Comparison of ENCODE assay signal across 16 cellular contexts in genomic region chr4:52843958-52844357, GRCh38. TPM values are rescaled to one million over a fixed set of nuclear protein-coding genes. Genes with fewer than 3 reads are reported as not detected.
DNase-seq lines count a peak whose midpoint lies in the region; ATAC-seq, FAIRE-seq and TF ChIP-seq lines count a peak whose summit lies in the region.
"Had no signal": no experiment of that assay in that cellular context is flagged by ENCODE, and none has a peak within 500 bp of the region (broad histone marks: within the 10 kb centered on the region; RNA-seq: fewer than 3 reads in every experiment).

No MANE protein-coding gene starts in this region.

- H3K4me1 ChIP-seq in left ventricle myocardium inferior, result peaks cover 59% of the 10 kb centered on the region
- no peaks in the 10 kb centered on the region for H3K4me1 ChIP-seq in CD8-positive, alpha-beta memory T cell (ENCODE audit: insufficient read depth, low read length)

- no peak overlapping the region for H3K4me3 Mint-ChIP-seq in CD8-positive, alpha-beta memory T cell
- H3K4me3 Mint-ChIP-seq: activated CD4-positive, alpha-beta T cell treated with anti-CD3 and anti-CD28 coated beads, Interleukin-2, amount 10 ng/mL, durations not matched to agents 24 days and 14 days had no signal

- H3K27ac ChIP-seq in left ventricle myocardium inferior (replicated peaks), result no peak overlapping the region
- no peak overlapping the region for H3K27ac ChIP-seq in CD8-positive, alpha-beta memory T cell (ENCODE audit: low read depth, low read length)
- H3K27ac ChIP-seq: pancreas had no signal

- H3K9me3 ChIP-seq in left ventricle myocardium inferior (replicated peaks), result no peaks in the 10 kb centered on the region
- no peaks in the 10 kb centered on the region for H3K9me3 ChIP-seq in CD8-positive, alpha-beta memory T cell (ENCODE audit: low read length)
- H3K9me3 ChIP-seq: pancreas had no signal

- ATAC-seq in Right ventricle myocardium inferior, result peak; percentile 19
- ATAC-seq in HG03521 (IDR thresholded peaks at IDR 0.05; ENCODE audit: unreplicated experiment), result no peak

- H3K4me3 ChIP-seq in left ventricle myocardium inferior, result no peak overlapping the region
- H3K4me3 ChIP-seq in CD8-positive, alpha-beta memory T cell (ENCODE audit: low read length), result no peak overlapping the region
- H3K4me3 ChIP-seq: pancreas had no signal

- peak; percentile 88 for FAIRE-seq in urothelium cell line (lab: Jason Lieb, UNC)
- FAIRE-seq: D721Med, H54, pancreas had no signal

- no peaks in the 10 kb centered on the region for H3K27me3 ChIP-seq in left ventricle myocardium inferior (ENCODE audit: low read depth)
- H3K27me3 ChIP-seq in CD8-positive, alpha-beta memory T cell (ENCODE audit: insufficient read depth, low read length, poor library complexity, severe bottlenecking), result no peaks in the 10 kb centered on the region
- H3K27me3 ChIP-seq: pancreas had no signal

- CTCF ChIA-PET in CD8-positive, alpha-beta memory T cell (lab: Charles Lee), result no interaction called here

- no peaks in the 10 kb centered on the region for H3K9me3 Mint-ChIP-seq in CD8-positive, alpha-beta memory T cell
- H3K9me3 Mint-ChIP-seq: activated CD4-positive, alpha-beta T cell treated with anti-CD3 and anti-CD28 coated beads, Interleukin-2, amount 10 ng/mL, durations not matched to agents 24 days and 14 days had no signal

- H3K4me1 Mint-ChIP-seq in CD8-positive, alpha-beta memory T cell, result no peaks in the 10 kb centered on the region
- H3K4me1 Mint-ChIP-seq: activated CD4-positive, alpha-beta T cell treated with anti-CD3 and anti-CD28 coated beads, Interleukin-2, amount 10 ng/mL, durations not matched to agents 24 days and 14 days had no signal

- H3K36me3 Mint-ChIP-seq in CD8-positive, alpha-beta memory T cell, result no peaks in the 10 kb centered on the region

- intact Hi-C loops in Right ventricle myocardium inferior (cut with DNase I) (no loop called here), left ventricle myocardium inferior (cut with micrococcal nuclease) (no loop called here)

- no peak for TF ChIP-seq CTCF in left ventricle myocardium inferior (IDR thresholded peaks at IDR 0.05; ENCODE audit: borderline replicate concordance)

- POLR2A ChIA-PET in CD8-positive, alpha-beta memory T cell (lab: Charles Lee), result no interaction called here

- peaks cover 0 to 3% of the 10 kb centered on the region in 2 donors for H3K27me3 Mint-ChIP-seq in CD8-positive, alpha-beta memory T cell
- H3K27me3 Mint-ChIP-seq: activated CD4-positive, alpha-beta T cell treated with anti-CD3 and anti-CD28 coated beads, Interleukin-2, amount 10 ng/mL, durations not matched to agents 24 days and 14 days had no signal

- H3K36me3 ChIP-seq in left ventricle myocardium inferior, result no peaks in the 10 kb centered on the region
- no peaks in the 10 kb centered on the region for H3K36me3 ChIP-seq in CD8-positive, alpha-beta memory T cell (ENCODE audit: insufficient read depth, low read length)
- H3K36me3 ChIP-seq: pancreas had no signal

- peak; percentile 74 for DNase-seq in Right ventricle myocardium inferior (ENCODE audit: missing footprints)
- DNase-seq in left ventricle myocardium inferior, result no peak
- peak; percentile 82 for DNase-seq in NOMO-1 treated with DMSO at 0.1 percent for 48 hours (lab: John Stamatoyannopoulos, UW; ENCODE audit: unreplicated experiment)
- DNase-seq in globus pallidus (ENCODE audit: low spot score), result peak; percentile 67
- no peak for DNase-seq in urothelium cell line (ENCODE audit: low spot score)
- DNase-seq in stimulated activated naive CD4-positive, alpha-beta T cell treated with Interleukin-2 at 50 U/mL for 16 hours (lab: John Stamatoyannopoulos, UW), result no peak
- no peak for DNase-seq in CD8-positive, alpha-beta memory T cell
- DNase-seq: activated CD4-positive, alpha-beta T cell treated with anti-CD3 and anti-CD28 coated beads, Interleukin-2, amount 10 ng/mL, durations not matched to agents 24 days and 14 days; cortex of kidney; NCI-H1092; NCI-H2227 treated with DMSO at 0.1 percent for 48 hours; pancreas; T-helper 1 cell had no signal

- H3K27ac Mint-ChIP-seq in CD8-positive, alpha-beta memory T cell, result no peak overlapping the region
- H3K27ac Mint-ChIP-seq: activated CD4-positive, alpha-beta T cell treated with anti-CD3 and anti-CD28 coated beads, Interleukin-2, amount 10 ng/mL, durations not matched to agents 24 days and 14 days had no signal

RNA-seq across cellular contexts. Expression of gene RASL11B, which starts 18.2 kb away (rescaled TPM):
- total RNA-seq in Right ventricle myocardium inferior (3.7 TPM), left ventricle myocardium inferior (8.7 TPM)
- total RNA-seq in CD8-positive, alpha-beta memory T cell, result under 1 TPM in 1 of 2 experiments, not detected in 1; 0.27 TPM
- polyA plus RNA-seq in CD8-positive, alpha-beta memory T cell, result 0.12 TPM

Comparison
In these comparisons a context has a peak if more than half of its experiments do, and no peak if none do; other contexts are left out.
1. DNase-seq: peak in Right ventricle myocardium inferior (single experiment), NOMO-1 treated with DMSO at 0.1 percent for 48 hours (single experiment) and globus pallidus (single experiment); none in left ventricle myocardium inferior (single experiment), urothelium cell line (single experiment), stimulated activated naive CD4-positive, alpha-beta T cell treated with Interleukin-2 at 50 U/mL for 16 hours (single experiment) and CD8-positive, alpha-beta memory T cell (0 of 5).